Comparison of ENCODE assay signal across 21 cellular contexts in genomic region chr11:69877235-69877634, GRCh38. TPM values are rescaled to one million over a fixed set of nuclear protein-coding genes. Genes with fewer than 3 reads are reported as not detected.
DNase-seq lines count a peak whose midpoint lies in the region; ATAC-seq, FAIRE-seq and TF ChIP-seq lines count a peak whose summit lies in the region.
"Had no signal": no experiment of that assay in that cellular context is flagged by ENCODE, and none has a peak within 500 bp of the region (broad histone marks: within the 10 kb centered on the region; RNA-seq: fewer than 3 reads in every experiment).

No MANE protein-coding gene starts in this region.

- H3K4me3 ChIP-seq in kidney (ENCODE audit: low read length in 2 of 2) (no peak overlapping the region), sigmoid colon (no peak overlapping the region), BE2C (ENCODE audit: low read depth, low read length) (no peak overlapping the region)
- H3K4me3 ChIP-seq: BLaER1 treated with 17β-estradiol and CSF1 and Interleukin-3, amounts not matched to agents 10 nM and 100 nM; GM23248; K562 had no signal

- H3K4me1 ChIP-seq in kidney (ENCODE audit: control insufficient read depth in 1 of 2, insufficient read depth in 1 of 2, low read depth in 1 of 2, low read length in 2 of 2) (peaks cover 0 to 2% of the 10 kb centered on the region in 2 donors), sigmoid colon (no peaks in the 10 kb centered on the region), BE2C (no peaks in the 10 kb centered on the region)
- H3K4me1 ChIP-seq: BLaER1 treated with 17β-estradiol and CSF1 and Interleukin-3, amounts not matched to agents 10 nM and 100 nM had no signal

- POLR2A ChIA-PET in activated B cell treated with CpG ODN at 0.5 μM for 24 hours (lab: Charles Lee): no interaction called here

- ATAC-seq in activated T-cell treated with anti-CD3 and anti-CD28 coated beads, Interleukin-2, amount 50 U/mL, for 4 hours: no peak
- no peak for ATAC-seq in activated B cell treated with CpG ODN at 0.5 μM for 24 hours (ENCODE audit: low read depth)
- ATAC-seq: HCT116, K562 had no signal

- no peak for FAIRE-seq in kidney (lab: Jason Lieb, UNC)
- FAIRE-seq: A204.1, G401.6, K562 had no signal

- no peaks in the 10 kb centered on the region for H3K9me3 Mint-ChIP-seq in activated T-cell treated with anti-CD3 and anti-CD28 coated beads, Interleukin-2, amount 50 U/mL, for 24 hours
- H3K9me3 Mint-ChIP-seq in activated T-cell treated with anti-CD3 and anti-CD28 coated beads, Interleukin-2, amount 50 U/mL, for 4 hours: no peaks in the 10 kb centered on the region
- no peaks in the 10 kb centered on the region for H3K9me3 Mint-ChIP-seq in activated B cell treated with CpG ODN at 0.5 μM for 24 hours

- no peak overlapping the region for H3K27ac Mint-ChIP-seq in activated T-cell treated with anti-CD3 and anti-CD28 coated beads, Interleukin-2, amount 50 U/mL, for 24 hours
- H3K27ac Mint-ChIP-seq in activated B cell treated with CpG ODN at 0.5 μM for 24 hours: no peak overlapping the region

- intact Hi-C loops in activated B cell treated with CpG ODN at 0.5 μM for 24 hours (cut with micrococcal nuclease) (no loop called here), kidney (cut with DNase I) (no loop called here), sigmoid colon (cut with DNase I) (no loop called here)

- no peak for TF ChIP-seq EP300 in sigmoid colon (IDR thresholded peaks at IDR 0.05)

- WGBS in sigmoid colon, 2 donors: 90 to 91% methylated on average over 8 of the region's 8 CpGs

- H3K36me3 ChIP-seq in kidney (ENCODE audit: control insufficient read depth in 1 of 2, insufficient read depth in 2 of 2, low read length in 2 of 2): no peaks in the 10 kb centered on the region
- no peaks in the 10 kb centered on the region for H3K36me3 ChIP-seq in sigmoid colon
- no peaks in the 10 kb centered on the region for H3K36me3 ChIP-seq in BE2C
- H3K36me3 ChIP-seq: BLaER1 treated with 17β-estradiol and CSF1 and Interleukin-3, amounts not matched to agents 10 nM and 100 nM had no signal

- H3K9me3 ChIP-seq in kidney (ENCODE audit: control insufficient read depth in 1 of 2, low read length in 2 of 2) (no peaks in the 10 kb centered on the region), sigmoid colon (no peaks in the 10 kb centered on the region), BE2C (no peaks in the 10 kb centered on the region)
- H3K9me3 ChIP-seq: BLaER1 treated with 17β-estradiol and CSF1 and Interleukin-3, amounts not matched to agents 10 nM and 100 nM had no signal

- TF ChIP-seq POLR2A in sigmoid colon (IDR thresholded peaks at IDR 0.05): no peak

- H3K27ac ChIP-seq in kidney (ENCODE audit: low read depth in 2 of 2, low read length in 2 of 2): no peak overlapping the region
- no peak overlapping the region for H3K27ac ChIP-seq in sigmoid colon
- H3K27ac ChIP-seq: BLaER1 treated with 17β-estradiol and CSF1 and Interleukin-3, amounts not matched to agents 10 nM and 100 nM; GM23248 had no signal

- DNase-seq in activated T-cell treated with anti-CD3 and anti-CD28 coated beads, Interleukin-2, amount 50 U/mL, for 24 hours: peak; percentile 9
- DNase-seq in activated T-cell treated with anti-CD3 and anti-CD28 coated beads, Interleukin-2, amount 50 U/mL, for 4 hours: no peak
- peak; percentile 1 for DNase-seq in activated B cell treated with CpG ODN at 0.5 μM for 24 hours
- DNase-seq in kidney: peak; percentile 38
- DNase-seq in sigmoid colon: peak; percentile 33
- no peak for DNase-seq in BE2C
- DNase-seq in activated CD4-positive, alpha-beta T cell treated with anti-CD3 and anti-CD28 coated beads for 1 hour: no peak
- DNase-seq in SHP77 (lab: John Stamatoyannopoulos, UW): no peak
- DNase-seq: DND-41; GM23248; NCI-H1417; NCI-H1930; NCI-H446; NK-92 treated with Interleukin-12 subunit alpha and Interleukin-12 subunit beta, amount 100 ng/mL, for 24 hours had no signal

- no peaks in the 10 kb centered on the region for H3K4me1 Mint-ChIP-seq in activated T-cell treated with anti-CD3 and anti-CD28 coated beads, Interleukin-2, amount 50 U/mL, for 24 hours (ENCODE audit: low read depth)
- H3K4me1 Mint-ChIP-seq in activated T-cell treated with anti-CD3 and anti-CD28 coated beads, Interleukin-2, amount 50 U/mL, for 4 hours (ENCODE audit: low read depth): no peaks in the 10 kb centered on the region
- no peaks in the 10 kb centered on the region for H3K4me1 Mint-ChIP-seq in activated B cell treated with CpG ODN at 0.5 μM for 24 hours

- CTCF ChIA-PET in activated B cell treated with CpG ODN at 0.5 μM for 24 hours (lab: Charles Lee): no interaction called here

- no peak for TF ChIP-seq CTCF in activated B cell treated with CpG ODN at 0.5 μM for 24 hours (IDR thresholded peaks at IDR 0.05)
- TF ChIP-seq CTCF in kidney (IDR thresholded peaks at IDR 0.05; ENCODE audit: borderline replicate concordance, extremely low read depth, insufficient read depth): no peak
- TF ChIP-seq CTCF in sigmoid colon (IDR thresholded peaks at IDR 0.05): no peak
- TF ChIP-seq CTCF in BE2C (IDR thresholded peaks at IDR 0.05; ENCODE audit: low read depth, low read length): no peak

- no peaks in the 10 kb centered on the region for H3K36me3 Mint-ChIP-seq in activated T-cell treated with anti-CD3 and anti-CD28 coated beads, Interleukin-2, amount 50 U/mL, for 24 hours (ENCODE audit: low read depth)
- no peaks in the 10 kb centered on the region for H3K36me3 Mint-ChIP-seq in activated T-cell treated with anti-CD3 and anti-CD28 coated beads, Interleukin-2, amount 50 U/mL, for 4 hours (ENCODE audit: insufficient read depth)
- no peaks in the 10 kb centered on the region for H3K36me3 Mint-ChIP-seq in activated B cell treated with CpG ODN at 0.5 μM for 24 hours (ENCODE audit: low read depth)

- H3K9ac ChIP-seq in kidney (ENCODE audit: low read length in 2 of 2): no peak overlapping the region
- H3K9ac ChIP-seq: BLaER1 treated with 17β-estradiol and CSF1 and Interleukin-3, amounts not matched to agents 10 nM and 100 nM; GM23248 had no signal

- no peak overlapping the region for H3K4me3 Mint-ChIP-seq in activated T-cell treated with anti-CD3 and anti-CD28 coated beads, Interleukin-2, amount 50 U/mL, for 24 hours
- H3K4me3 Mint-ChIP-seq in activated T-cell treated with anti-CD3 and anti-CD28 coated beads, Interleukin-2, amount 50 U/mL, for 4 hours: no peak overlapping the region
- no peak overlapping the region for H3K4me3 Mint-ChIP-seq in activated B cell treated with CpG ODN at 0.5 μM for 24 hours

- H3K27me3 ChIP-seq in sigmoid colon: peaks cover 0 to 7% (median 0%) of the 10 kb centered on the region in 3 donors
- H3K27me3 ChIP-seq in BE2C: no peaks in the 10 kb centered on the region
- H3K27me3 ChIP-seq: BLaER1 treated with 17β-estradiol and CSF1 and Interleukin-3, amounts not matched to agents 10 nM and 100 nM had no signal

- peaks cover 13% of the 10 kb centered on the region for H3K27me3 Mint-ChIP-seq in activated T-cell treated with anti-CD3 and anti-CD28 coated beads, Interleukin-2, amount 50 U/mL, for 24 hours
- peaks cover 4% of the 10 kb centered on the region for H3K27me3 Mint-ChIP-seq in activated T-cell treated with anti-CD3 and anti-CD28 coated beads, Interleukin-2, amount 50 U/mL, for 4 hours (ENCODE audit: low read depth)
- H3K27me3 Mint-ChIP-seq in activated B cell treated with CpG ODN at 0.5 μM for 24 hours: peaks cover 1% of the 10 kb centered on the region

RNA-seq across cellular contexts. Expression of gene FGF3, which starts 58.0 kb away (rescaled TPM):
- total RNA-seq in activated T-cell treated with anti-CD3 and anti-CD28 coated beads, Interleukin-2, amount 50 U/mL, for 4 hours: not detected
- total RNA-seq in activated B cell treated with CpG ODN at 0.5 μM for 24 hours (not detected in 2 replicates), kidney (not detected), sigmoid colon (not detected)
- polyA plus RNA-seq in kidney (ENCODE audit: insufficient read depth, low read depth, low replicate concordance) (not detected), sigmoid colon (not detected)
- not detected for polyA plus RNA-seq in BE2C (2012; ENCODE audit: insufficient read depth, insufficient read length, low read depth)
- total RNA-seq: GM23248, K562, OCI-LY7, RPMI7951 had no signal
- polyA plus RNA-seq: GM23248, K562 had no signal

Comparison
In these comparisons a context has a peak if more than half of its experiments do, and no peak if none do; other contexts are left out.
1. DNase-seq: peak in activated T-cell treated with anti-CD3 and anti-CD28 coated beads, Interleukin-2, amount 50 U/mL, for 24 hours (single experiment), activated B cell treated with CpG ODN at 0.5 μM for 24 hours (single experiment), kidney (single experiment) and sigmoid colon (single experiment); none in activated T-cell treated with anti-CD3 and anti-CD28 coated beads, Interleukin-2, amount 50 U/mL, for 4 hours (single experiment), BE2C (single experiment), activated CD4-positive, alpha-beta T cell treated with anti-CD3 and anti-CD28 coated beads for 1 hour (single experiment) and SHP77 (0 of 2).